Comparison of ENCODE assay signal across 1 cellular context in genomic region chr20:22719250-22719649, GRCh38.
TF ChIP-seq lines count a peak whose summit lies in the region.

No MANE protein-coding gene starts in this region.

TF ChIP-seq in GM23338, 12 proteins besides CTCF, POLR2A, EP300 and RAD21:
- TF ChIP-seq, protein P1, sequence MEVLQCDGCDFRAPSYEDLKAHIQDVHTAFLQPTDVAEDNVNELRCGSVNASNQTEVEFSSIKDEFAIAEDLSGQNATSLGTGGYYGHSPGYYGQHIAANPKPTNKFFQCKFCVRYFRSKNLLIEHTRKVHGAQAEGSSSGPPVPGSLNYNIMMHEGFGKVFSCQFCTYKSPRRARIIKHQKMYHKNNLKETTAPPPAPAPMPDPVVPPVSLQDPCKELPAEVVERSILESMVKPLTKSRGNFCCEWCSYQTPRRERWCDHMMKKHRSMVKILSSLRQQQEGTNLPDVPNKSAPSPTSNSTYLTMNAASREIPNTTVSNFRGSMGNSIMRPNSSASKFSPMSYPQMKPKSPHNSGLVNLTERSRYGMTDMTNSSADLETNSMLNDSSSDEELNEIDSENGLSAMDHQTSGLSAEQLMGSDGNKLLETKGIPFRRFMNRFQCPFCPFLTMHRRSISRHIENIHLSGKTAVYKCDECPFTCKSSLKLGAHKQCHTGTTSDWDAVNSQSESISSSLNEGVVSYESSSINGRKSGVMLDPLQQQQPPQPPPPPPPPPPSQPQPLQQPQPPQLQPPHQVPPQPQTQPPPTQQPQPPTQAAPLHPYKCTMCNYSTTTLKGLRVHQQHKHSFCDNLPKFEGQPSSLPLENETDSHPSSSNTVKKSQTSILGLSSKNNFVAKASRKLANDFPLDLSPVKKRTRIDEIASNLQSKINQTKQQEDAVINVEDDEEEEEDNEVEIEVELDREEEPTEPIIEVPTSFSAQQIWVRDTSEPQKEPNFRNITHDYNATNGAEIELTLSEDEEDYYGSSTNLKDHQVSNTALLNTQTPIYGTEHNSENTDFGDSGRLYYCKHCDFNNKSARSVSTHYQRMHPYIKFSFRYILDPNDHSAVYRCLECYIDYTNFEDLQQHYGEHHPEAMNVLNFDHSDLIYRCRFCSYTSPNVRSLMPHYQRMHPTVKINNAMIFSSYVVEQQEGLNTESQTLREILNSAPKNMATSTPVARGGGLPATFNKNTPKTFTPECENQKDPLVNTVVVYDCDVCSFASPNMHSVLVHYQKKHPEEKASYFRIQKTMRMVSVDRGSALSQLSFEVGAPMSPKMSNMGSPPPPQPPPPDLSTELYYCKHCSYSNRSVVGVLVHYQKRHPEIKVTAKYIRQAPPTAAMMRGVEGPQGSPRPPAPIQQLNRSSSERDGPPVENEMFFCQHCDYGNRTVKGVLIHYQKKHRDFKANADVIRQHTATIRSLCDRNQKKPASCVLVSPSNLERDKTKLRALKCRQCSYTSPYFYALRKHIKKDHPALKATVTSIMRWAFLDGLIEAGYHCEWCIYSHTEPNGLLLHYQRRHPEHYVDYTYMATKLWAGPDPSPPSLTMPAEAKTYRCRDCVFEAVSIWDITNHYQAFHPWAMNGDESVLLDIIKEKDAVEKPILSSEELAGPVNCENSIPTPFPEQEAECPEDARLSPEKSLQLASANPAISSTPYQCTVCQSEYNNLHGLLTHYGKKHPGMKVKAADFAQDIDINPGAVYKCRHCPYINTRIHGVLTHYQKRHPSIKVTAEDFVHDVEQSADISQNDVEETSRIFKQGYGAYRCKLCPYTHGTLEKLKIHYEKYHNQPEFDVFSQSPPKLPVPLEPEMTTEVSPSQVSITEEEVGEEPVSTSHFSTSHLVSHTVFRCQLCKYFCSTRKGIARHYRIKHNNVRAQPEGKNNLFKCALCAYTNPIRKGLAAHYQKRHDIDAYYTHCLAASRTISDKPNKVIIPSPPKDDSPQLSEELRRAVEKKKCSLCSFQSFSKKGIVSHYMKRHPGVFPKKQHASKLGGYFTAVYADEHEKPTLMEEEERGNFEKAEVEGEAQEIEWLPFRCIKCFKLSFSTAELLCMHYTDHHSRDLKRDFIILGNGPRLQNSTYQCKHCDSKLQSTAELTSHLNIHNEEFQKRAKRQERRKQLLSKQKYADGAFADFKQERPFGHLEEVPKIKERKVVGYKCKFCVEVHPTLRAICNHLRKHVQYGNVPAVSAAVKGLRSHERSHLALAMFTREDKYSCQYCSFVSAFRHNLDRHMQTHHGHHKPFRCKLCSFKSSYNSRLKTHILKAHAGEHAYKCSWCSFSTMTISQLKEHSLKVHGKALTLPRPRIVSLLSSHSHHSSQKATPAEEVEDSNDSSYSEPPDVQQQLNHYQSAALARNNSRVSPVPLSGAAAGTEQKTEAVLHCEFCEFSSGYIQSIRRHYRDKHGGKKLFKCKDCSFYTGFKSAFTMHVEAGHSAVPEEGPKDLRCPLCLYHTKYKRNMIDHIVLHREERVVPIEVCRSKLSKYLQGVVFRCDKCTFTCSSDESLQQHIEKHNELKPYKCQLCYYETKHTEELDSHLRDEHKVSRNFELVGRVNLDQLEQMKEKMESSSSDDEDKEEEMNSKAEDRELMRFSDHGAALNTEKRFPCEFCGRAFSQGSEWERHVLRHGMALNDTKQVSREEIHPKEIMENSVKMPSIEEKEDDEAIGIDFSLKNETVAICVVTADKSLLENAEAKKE (CRISPR knock-in tag; IDR thresholded peaks at IDR 0.05), result no peak
- TF ChIP-seq EZH2phosphoT487 (IDR thresholded peaks at IDR 0.05; ENCODE audit: unreplicated experiment) (no peak), POLR2AphosphoS5 (IDR thresholded peaks at IDR 0.05; ENCODE audit: low read depth) (no peak), EZH2 (IDR thresholded peaks at IDR 0.05; ENCODE audit: low read depth, unreplicated experiment) (no peak), ETS1 (IDR thresholded peaks at IDR 0.05) (no peak), ZNF331 (CRISPR knock-in tag; IDR thresholded peaks at IDR 0.05; ENCODE audit: low read depth) (no peak), ZNF114 (CRISPR knock-in tag; IDR thresholded peaks at IDR 0.05) (no peak), CREB1 (CRISPR knock-in tag; IDR thresholded peaks at IDR 0.05; ENCODE audit: low read depth) (no peak), STAT1 (IDR thresholded peaks at IDR 0.05; ENCODE audit: unreplicated experiment) (no peak), NANOG (IDR thresholded peaks at IDR 0.05; ENCODE audit: borderline replicate concordance) (no peak), JUNB (IDR thresholded peaks at IDR 0.05; ENCODE audit: unreplicated experiment) (no peak)
- TF ChIP-seq, protein P2, sequence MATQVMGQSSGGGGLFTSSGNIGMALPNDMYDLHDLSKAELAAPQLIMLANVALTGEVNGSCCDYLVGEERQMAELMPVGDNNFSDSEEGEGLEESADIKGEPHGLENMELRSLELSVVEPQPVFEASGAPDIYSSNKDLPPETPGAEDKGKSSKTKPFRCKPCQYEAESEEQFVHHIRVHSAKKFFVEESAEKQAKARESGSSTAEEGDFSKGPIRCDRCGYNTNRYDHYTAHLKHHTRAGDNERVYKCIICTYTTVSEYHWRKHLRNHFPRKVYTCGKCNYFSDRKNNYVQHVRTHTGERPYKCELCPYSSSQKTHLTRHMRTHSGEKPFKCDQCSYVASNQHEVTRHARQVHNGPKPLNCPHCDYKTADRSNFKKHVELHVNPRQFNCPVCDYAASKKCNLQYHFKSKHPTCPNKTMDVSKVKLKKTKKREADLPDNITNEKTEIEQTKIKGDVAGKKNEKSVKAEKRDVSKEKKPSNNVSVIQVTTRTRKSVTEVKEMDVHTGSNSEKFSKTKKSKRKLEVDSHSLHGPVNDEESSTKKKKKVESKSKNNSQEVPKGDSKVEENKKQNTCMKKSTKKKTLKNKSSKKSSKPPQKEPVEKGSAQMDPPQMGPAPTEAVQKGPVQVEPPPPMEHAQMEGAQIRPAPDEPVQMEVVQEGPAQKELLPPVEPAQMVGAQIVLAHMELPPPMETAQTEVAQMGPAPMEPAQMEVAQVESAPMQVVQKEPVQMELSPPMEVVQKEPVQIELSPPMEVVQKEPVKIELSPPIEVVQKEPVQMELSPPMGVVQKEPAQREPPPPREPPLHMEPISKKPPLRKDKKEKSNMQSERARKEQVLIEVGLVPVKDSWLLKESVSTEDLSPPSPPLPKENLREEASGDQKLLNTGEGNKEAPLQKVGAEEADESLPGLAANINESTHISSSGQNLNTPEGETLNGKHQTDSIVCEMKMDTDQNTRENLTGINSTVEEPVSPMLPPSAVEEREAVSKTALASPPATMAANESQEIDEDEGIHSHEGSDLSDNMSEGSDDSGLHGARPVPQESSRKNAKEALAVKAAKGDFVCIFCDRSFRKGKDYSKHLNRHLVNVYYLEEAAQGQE (IDR thresholded peaks at IDR 0.05; ENCODE audit: unreplicated experiment), result no peak
